ENCODE assay signal across 8 cellular contexts in genomic region chr7:141654551-141654950, GRCh38. TPM values are rescaled to one million over a fixed set of nuclear protein-coding genes. Genes with fewer than 3 reads are reported as not detected.
DNase-seq lines count a peak whose midpoint lies in the region; ATAC-seq and TF ChIP-seq lines count a peak whose summit lies in the region.

No MANE protein-coding gene starts in this region.

- no peaks in the 10 kb centered on the region for H3K27me3 ChIP-seq in HAP-1 (ENCODE audit: low read depth)
- H3K27me3 ChIP-seq in psoas muscle (ENCODE audit: insufficient read depth in 3 of 3, low read length in 2 of 3) = no peaks in the 10 kb centered on the region

- H3K27ac Mint-ChIP-seq in activated naive CD4-positive, alpha-beta T cell treated with anti-CD3 and anti-CD28 coated beads, Interleukin-2, amount 50 U/mL, for 72 hours = peak overlapping the region; percentile 0 to 72

- H3K4me1 ChIP-seq in HAP-1 = peaks cover 6% of the 10 kb centered on the region
- peaks cover 4% of the 10 kb centered on the region for H3K4me1 ChIP-seq in psoas muscle

- H3K9me3 Mint-ChIP-seq in activated naive CD4-positive, alpha-beta T cell treated with anti-CD3 and anti-CD28 coated beads, Interleukin-2, amount 50 U/mL, for 72 hours = no peaks in the 10 kb centered on the region

- peak; percentile 53 for TF ChIP-seq CTCF in psoas muscle (IDR thresholded peaks at IDR 0.05)

- H3K36me3 ChIP-seq in HAP-1 (replicated peaks) (peaks cover 20% of the 10 kb centered on the region), psoas muscle (ENCODE audit: insufficient read depth in 1 of 2, low read depth in 1 of 2) (peaks cover 3 to 52% of the 10 kb centered on the region in 2 donors)

- 43 to 51% (median 43%) methylated on average over 3 of the region's 3 CpGs for WGBS in psoas muscle, 3 donors

- H3K4me3 ChIP-seq in HAP-1 (no peak overlapping the region), psoas muscle (no peak overlapping the region)

- in situ Hi-C loops in HAP-1 (cut with MboI; ENCODE audit: low sequenced_read_pairs) = no loop called here

- H3K36me3 Mint-ChIP-seq in activated naive CD4-positive, alpha-beta T cell treated with anti-CD3 and anti-CD28 coated beads, Interleukin-2, amount 50 U/mL, for 72 hours = peaks cover 0 to 2% of the 10 kb centered on the region in 2 donors

- DNase-seq in GM03348 (ENCODE audit: low spot score) = peak; percentile 69
- DNase-seq in HAP-1 (ENCODE audit: low spot score in 2 of 2) = peak; percentile 57 to 77
- peak; percentile 59 for DNase-seq in M059J (ENCODE audit: low read depth)
- peak; percentile 43 to 72 for DNase-seq in SHP77 (lab: John Stamatoyannopoulos, UW)
- DNase-seq in activated naive CD4-positive, alpha-beta T cell treated with anti-CD3 and anti-CD28 coated beads, Interleukin-2, amount 50 U/mL, for 72 hours (ENCODE audit: low spot score in 2 of 2) = peak in 1 of 2 donors; percentile 63
- DNase-seq in glomerular visceral epithelial cell (ENCODE audit: extremely low spot score) = peak; percentile 70
- DNase-seq in psoas muscle = peak in 1 of 2 donors; percentile 26

- H3K27ac ChIP-seq in psoas muscle = no peak overlapping the region

- intact Hi-C loops in psoas muscle (cut with DNase I) = loop anchor here in 1 of 2 donors (5.0 to 10.0 kb wide), 2 partner anchors 133 to 840 kb away; no protein-coding TSS in a partner anchor

- no peaks in the 10 kb centered on the region for H3K9me3 ChIP-seq in HAP-1
- H3K9me3 ChIP-seq in psoas muscle = no peaks in the 10 kb centered on the region

- ATAC-seq in activated naive CD4-positive, alpha-beta T cell treated with anti-CD3 and anti-CD28 coated beads, Interleukin-2, amount 50 U/mL, for 72 hours = peak; percentile 88 to 94
- ATAC-seq in psoas muscle = peak; percentile 59 to 67 (median 64)
- no peak for ATAC-seq in GM18873 (IDR thresholded peaks at IDR 0.05; ENCODE audit: low FRiP score, unreplicated experiment)

RNA-seq across cellular contexts. Expression of gene DENND11, which starts 47.4 kb away (rescaled TPM):
- total RNA-seq in M059J (2014; rRNA removed; shearing (Covaris generic)) = 8.1 and 10.7 TPM in 2 replicates
- 10 to 100 TPM; 21.4 to 40.1 TPM for total RNA-seq in activated naive CD4-positive, alpha-beta T cell treated with anti-CD3 and anti-CD28 coated beads, Interleukin-2, amount 50 U/mL, for 72 hours
- total RNA-seq in psoas muscle = 1 to 10 TPM; 4.4 to 5.7 (median 5.0) TPM
- polyA plus RNA-seq in psoas muscle = 1 to 10 TPM; 1.7 to 4.2 (median 2.3) TPM

RNA-seq across cellular contexts. Expression of gene WEE2, which starts 53.6 kb away (rescaled TPM):
- total RNA-seq in M059J (2014; rRNA removed; shearing (Covaris generic)) = not detected in 2 replicates
- not detected for total RNA-seq in activated naive CD4-positive, alpha-beta T cell treated with anti-CD3 and anti-CD28 coated beads, Interleukin-2, amount 50 U/mL, for 72 hours
- total RNA-seq in psoas muscle = not detected
- polyA plus RNA-seq in psoas muscle = not detected
